8 cellular contexts compared by ENCODE assay signal in genomic region chr3:57555738-57556458, GRCh38. TPM values are rescaled to one million over a fixed set of nuclear protein-coding genes. Genes with fewer than 3 reads are reported as not detected.
DNase-seq lines count a peak whose midpoint lies in the region; ATAC-seq and TF ChIP-seq lines count a peak whose summit lies in the region.

PDE12 (plus strand) TSS chr3:57556274; CDS start chr3:57556380, 106 bp downstream.

- DNase-seq in GM10248 (ENCODE audit: extremely low spot score) = peak; percentile 88
- peak; percentile 62 for DNase-seq in NCI-H1048 (lab: John Stamatoyannopoulos, UW)
- DNase-seq in SKM-1 treated with dmso at 0.1 percent for 144 hours (lab: John Stamatoyannopoulos, UW; ENCODE audit: unreplicated experiment) = peak; percentile 89
- peak; percentile 79 to 96 (median 91) for DNase-seq in head of caudate nucleus
- DNase-seq in osteocyte (ENCODE audit: extremely low spot score, unreplicated experiment) = peak; percentile 91
- DNase-seq in thoracic aorta (ENCODE audit: low spot score) = peak; percentile 67

- no peaks in the 10 kb centered on the region for H3K36me3 ChIP-seq in thoracic aorta

- H3K27ac ChIP-seq in thoracic aorta = peak within 1 kb of the TSS; percentile 79 to 89

- POLR2A ChIA-PET in GM10248 (lab: Yijun Ruan, JAX) = interaction anchor here (0.6 to 1.6 kb wide), 7 partner anchors 10 to 43 kb away, joined by 3 to 11 read pairs (median 4); partner anchors contain the start of gene ARF4

- peaks cover 24 to 31% of the 10 kb centered on the region in 2 donors for H3K4me1 ChIP-seq in thoracic aorta (ENCODE audit: control insufficient read depth in 1 of 2, low read depth in 2 of 2)

- peaks cover 8% of the 10 kb centered on the region for H3K36me3 Mint-ChIP-seq in activated naive CD8-positive, alpha-beta T cell
- H3K36me3 Mint-ChIP-seq in osteocyte (ENCODE audit: unreplicated experiment) = peaks cover 11% of the 10 kb centered on the region

- H3K27ac Mint-ChIP-seq in activated naive CD8-positive, alpha-beta T cell = peak within 1 kb of the TSS; percentile 100
- peak within 1 kb of the TSS; percentile 98 for H3K27ac Mint-ChIP-seq in osteocyte (ENCODE audit: unreplicated experiment)

- H3K4me3 ChIP-seq in thoracic aorta = peak within 1 kb of the TSS; percentile 78

- peak within 1 kb of the TSS; percentile 98 for H3K4me3 Mint-ChIP-seq in activated naive CD8-positive, alpha-beta T cell
- peak within 1 kb of the TSS; percentile 89 for H3K4me3 Mint-ChIP-seq in osteocyte (ENCODE audit: unreplicated experiment)

- H3K4me1 Mint-ChIP-seq in activated naive CD8-positive, alpha-beta T cell (ENCODE audit: low read depth) = peaks cover 39% of the 10 kb centered on the region
- peaks cover 33% of the 10 kb centered on the region for H3K4me1 Mint-ChIP-seq in osteocyte (ENCODE audit: unreplicated experiment)

- TF ChIP-seq CTCF in GM10248 (IDR thresholded peaks at IDR 0.05; ENCODE audit: control extremely low read depth, extremely low read depth, low read depth, missing control alignments) = no peak
- TF ChIP-seq CTCF in osteocyte (IDR thresholded peaks at IDR 0.05) = no peak
- TF ChIP-seq CTCF in thoracic aorta (IDR thresholded peaks at IDR 0.05) = no peak

- H3K9me3 Mint-ChIP-seq in activated naive CD8-positive, alpha-beta T cell (ENCODE audit: low read depth) = no peaks in the 10 kb centered on the region
- no peaks in the 10 kb centered on the region for H3K9me3 Mint-ChIP-seq in osteocyte (ENCODE audit: unreplicated experiment)

- ATAC-seq in HG02571 (IDR thresholded peaks at IDR 0.05; ENCODE audit: unreplicated experiment) (peak; percentile 84), thoracic aorta (ENCODE audit: insufficient number of reproducible peaks, low FRiP score, low read depth) (peak; percentile 97)

- H3K9me3 ChIP-seq in thoracic aorta = no peaks in the 10 kb centered on the region

- CTCF ChIA-PET in GM10248 (lab: Yijun Ruan, JAX) = interaction anchor here (1.3 to 2.2 kb wide), 5 partner anchors 10 to 158 kb away, joined by 3 to 5 read pairs (median 4); partner anchors contain the start of gene DNAH12

- no peaks in the 10 kb centered on the region for H3K27me3 Mint-ChIP-seq in activated naive CD8-positive, alpha-beta T cell
- no peaks in the 10 kb centered on the region for H3K27me3 Mint-ChIP-seq in osteocyte (ENCODE audit: unreplicated experiment)

- intact Hi-C loops in head of caudate nucleus (cut with DNase I) = loop anchor here (1.0 to 5.0 kb wide), 2 partner anchors 41 to 201 kb away; partner anchors contain the start of genes ARF4 and SLMAP

- no peaks in the 10 kb centered on the region for H3K27me3 ChIP-seq in thoracic aorta (replicated peaks; ENCODE audit: insufficient read depth)

RNA-seq across cellular contexts. Expression of gene PDE12, which starts in this region (rescaled TPM):
- total RNA-seq in osteocyte (15.3 and 15.8 TPM in 2 replicates), thoracic aorta (10 to 100 TPM; 20.6 to 38.7 TPM)

Comparison
In these comparisons a context has a peak if more than half of its experiments do, and no peak if none do; other contexts are left out.
1. Peak in every context shown above with its lines: DNase-seq, ATAC-seq, H3K4me3 ChIP-seq and H3K27ac ChIP-seq.